26 cellular contexts compared by ENCODE assay signal in the genomic region with DNA sequence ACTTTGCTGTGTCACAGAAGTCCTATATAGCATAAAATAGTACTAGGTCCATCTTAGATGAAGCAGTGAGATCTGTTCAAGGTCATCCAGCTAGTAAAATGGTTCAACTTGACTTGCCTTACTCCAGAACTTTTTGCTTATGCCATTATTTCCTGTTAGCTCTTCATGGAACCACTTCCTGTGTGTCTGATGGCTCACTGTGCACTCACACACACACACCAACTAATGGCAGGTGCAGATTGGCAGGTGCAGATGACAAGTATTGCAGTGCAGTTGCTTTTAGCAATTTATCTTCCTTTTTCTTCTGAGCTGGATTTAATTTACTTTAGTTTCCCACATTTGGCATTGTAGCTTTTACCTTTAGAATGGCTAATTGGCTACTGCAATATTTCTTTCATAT. TPM values are rescaled to one million over a fixed set of nuclear protein-coding genes. Genes with fewer than 3 reads are reported as not detected.
"Had no signal": no experiment of that assay in that cellular context is flagged by ENCODE, and none has a peak within 500 bp of the region (broad histone marks: within the 10 kb centered on the region; RNA-seq: fewer than 3 reads in every experiment).

No MANE protein-coding gene starts in this region.

- DNase-seq: activated CD4-positive, alpha-beta T cell treated with anti-CD3 and anti-CD28 coated beads for 1 hour; activated CD8-positive, alpha-beta memory T cell treated with anti-CD3 and anti-CD28 coated beads for 24 hours; activated CD8-positive, alpha-beta memory T cell treated with anti-CD3 and anti-CD28 coated beads, Interleukin-2, amount 50 U/mL, for 48 hours; activated effector memory CD4-positive, alpha-beta T cell treated with Interleukin-2 at 50 U/mL for 16 hours; activated naive CD4-positive, alpha-beta T cell treated with anti-CD3 and anti-CD28 coated beads, Interleukin-2, amount 10 ng/mL, durations not matched to agents 7 days and 5 days; activated naive CD8-positive, alpha-beta T cell treated with anti-CD3 and anti-CD28 coated beads, Interleukin-2, amount 50 U/mL, for 24 hours; activated T-cell treated with anti-CD3 and anti-CD28 coated beads, Interleukin-2, amount 50 U/mL, for 48 hours; anterior cingulate cortex; erythroblast; kidney; left lung; nephron progenitor cell; nucleus accumbens; posterior cingulate gyrus; spleen; stimulated activated naive CD4-positive, alpha-beta T cell treated with Interleukin-2 at 50 U/mL for 16 hours; uterus; WERI-Rb-1 had no signal

- H3K9me3 Mint-ChIP-seq: activated naive CD4-positive, alpha-beta T cell treated with anti-CD3 and anti-CD28 coated beads, Interleukin-2, amount 10 ng/mL, durations not matched to agents 7 days and 5 days; activated naive CD8-positive, alpha-beta T cell treated with anti-CD3 and anti-CD28 coated beads, Interleukin-2, amount 50 U/mL, for 24 hours; central memory CD8-positive, alpha-beta T cell; mesothelial cell of epicardium had no signal

- H3K27ac ChIP-seq: coronary artery, left lung, spleen, tibial nerve, uterus, WERI-Rb-1 had no signal

- H3K9me3 ChIP-seq: left lung, spleen, tibial nerve, uterus had no signal

- H3K36me3 ChIP-seq: left lung, spleen, tibial nerve, uterus, WERI-Rb-1 had no signal

- H3K27me3 ChIP-seq: tibial nerve, uterus had no signal

- ATAC-seq: activated naive CD8-positive, alpha-beta T cell treated with anti-CD3 and anti-CD28 coated beads, Interleukin-2, amount 50 U/mL, for 24 hours; left lung had no signal

- H3K36me3 Mint-ChIP-seq: activated naive CD4-positive, alpha-beta T cell treated with anti-CD3 and anti-CD28 coated beads, Interleukin-2, amount 10 ng/mL, durations not matched to agents 7 days and 5 days; brain; mesothelial cell of epicardium had no signal

- H3K4me1 Mint-ChIP-seq: activated naive CD4-positive, alpha-beta T cell treated with anti-CD3 and anti-CD28 coated beads, Interleukin-2, amount 10 ng/mL, durations not matched to agents 7 days and 5 days; activated naive CD8-positive, alpha-beta T cell treated with anti-CD3 and anti-CD28 coated beads, Interleukin-2, amount 50 U/mL, for 24 hours; brain; central memory CD8-positive, alpha-beta T cell; mesothelial cell of epicardium; nephron progenitor cell had no signal

- H3K4me3 ChIP-seq: coronary artery, left lung, spleen, tibial nerve, uterus had no signal

- H3K4me1 ChIP-seq: left lung, spleen, tibial nerve, uterus had no signal

- H3K27ac Mint-ChIP-seq: activated naive CD4-positive, alpha-beta T cell treated with anti-CD3 and anti-CD28 coated beads, Interleukin-2, amount 10 ng/mL, durations not matched to agents 7 days and 5 days; activated naive CD8-positive, alpha-beta T cell treated with anti-CD3 and anti-CD28 coated beads, Interleukin-2, amount 50 U/mL, for 24 hours; brain; mesothelial cell of epicardium; nephron progenitor cell had no signal

- H3K4me3 Mint-ChIP-seq: activated naive CD4-positive, alpha-beta T cell treated with anti-CD3 and anti-CD28 coated beads, Interleukin-2, amount 10 ng/mL, durations not matched to agents 7 days and 5 days; activated naive CD8-positive, alpha-beta T cell treated with anti-CD3 and anti-CD28 coated beads, Interleukin-2, amount 50 U/mL, for 24 hours; brain; central memory CD8-positive, alpha-beta T cell; mesothelial cell of epicardium; nephron progenitor cell had no signal

RNA-seq across cellular contexts. Expression of a gene that starts 29.8 kb away (rescaled TPM):
- total RNA-seq: frontal cortex, lung microvascular endothelial cell had no signal

RNA-seq across cellular contexts. Expression of a gene that starts 50.4 kb away (rescaled TPM):
- total RNA-seq: frontal cortex, kidney, left lung, lung microvascular endothelial cell, mesothelial cell of epicardium, renal cortical epithelial cell, spleen, tibial nerve, uterus had no signal
